ENCODE assay signal across 9 cellular contexts in genomic region chr12:111408116-111408440, GRCh38. TPM values are rescaled to one million over a fixed set of nuclear protein-coding genes. Genes with fewer than 3 reads are reported as not detected.
DNase-seq lines count a peak whose midpoint lies in the region; ATAC-seq and TF ChIP-seq lines count a peak whose summit lies in the region.
"Had no signal": no experiment of that assay in that cellular context is flagged by ENCODE, and none has a peak within 500 bp of the region (broad histone marks: within the 10 kb centered on the region; RNA-seq: fewer than 3 reads in every experiment).

No MANE protein-coding gene starts in this region.

- H3K27me3 Mint-ChIP-seq in activated naive CD8-positive, alpha-beta T cell treated with anti-CD3 and anti-CD28 coated beads, Interleukin-2, amount 10 ng/mL, durations not matched to agents 7 days and 5 days: no peaks in the 10 kb centered on the region
- no peaks in the 10 kb centered on the region for H3K27me3 Mint-ChIP-seq in memory B cell

- peaks cover 2% of the 10 kb centered on the region for H3K36me3 Mint-ChIP-seq in activated naive CD8-positive, alpha-beta T cell treated with anti-CD3 and anti-CD28 coated beads, Interleukin-2, amount 10 ng/mL, durations not matched to agents 7 days and 5 days
- H3K36me3 Mint-ChIP-seq in memory B cell: no peaks in the 10 kb centered on the region

- H3K4me3 ChIP-seq in A673 (ENCODE audit: low read depth, low read length, poor library complexity, severe bottlenecking): peak overlapping the region; percentile 80

- no peak for DNase-seq in A673 (ENCODE audit: low spot score)
- DNase-seq in GM13976 (ENCODE audit: low spot score): peak; percentile 12
- no peak for DNase-seq in activated naive CD8-positive, alpha-beta T cell treated with anti-CD3 and anti-CD28 coated beads, Interleukin-2, amount 10 ng/mL, durations not matched to agents 7 days and 5 days
- DNase-seq in memory B cell (ENCODE audit: low spot score in 2 of 2): no peak
- DNase-seq in NCI-H748 treated with DMSO at 0.1 percent for 48 hours (lab: John Stamatoyannopoulos, UW): no peak
- no peak for DNase-seq in activated effector memory CD4-positive, alpha-beta T cell treated with Interleukin-2 at 50 U/mL for 16 hours
- DNase-seq in effector CD8-positive, alpha-beta T cell (lab: John Stamatoyannopoulos, UW): no peak
- DNase-seq: Kasumi-1 had no signal

- peaks cover 61% of the 10 kb centered on the region for H3K4me1 Mint-ChIP-seq in activated naive CD8-positive, alpha-beta T cell treated with anti-CD3 and anti-CD28 coated beads, Interleukin-2, amount 10 ng/mL, durations not matched to agents 7 days and 5 days
- H3K4me1 Mint-ChIP-seq in memory B cell: peaks cover 57% of the 10 kb centered on the region

- peaks cover 71% of the 10 kb centered on the region for H3K4me1 ChIP-seq in A673 (ENCODE audit: insufficient read depth, low read length, poor library complexity, severe bottlenecking)

- no TSS peak for BruUV-seq in A673 (replicated peaks; lab: Mats Ljungman, UMichigan)

- no peaks in the 10 kb centered on the region for H3K36me3 ChIP-seq in A673 (ENCODE audit: insufficient read depth, low read length, poor library complexity, severe bottlenecking)

- H3K4me3 Mint-ChIP-seq in activated naive CD8-positive, alpha-beta T cell treated with anti-CD3 and anti-CD28 coated beads, Interleukin-2, amount 10 ng/mL, durations not matched to agents 7 days and 5 days: peak overlapping the region; percentile 97
- H3K4me3 Mint-ChIP-seq in memory B cell: peak overlapping the region; percentile 84

- no peak for ATAC-seq in activated naive CD8-positive, alpha-beta T cell treated with anti-CD3 and anti-CD28 coated beads, Interleukin-2, amount 10 ng/mL, durations not matched to agents 7 days and 5 days (ENCODE audit: low read depth)
- ATAC-seq in memory B cell (ENCODE audit: low read depth) (no peak), GM21360 (IDR thresholded peaks at IDR 0.05; ENCODE audit: unreplicated experiment) (no peak)

- no peaks in the 10 kb centered on the region for H3K9me3 Mint-ChIP-seq in activated naive CD8-positive, alpha-beta T cell treated with anti-CD3 and anti-CD28 coated beads, Interleukin-2, amount 10 ng/mL, durations not matched to agents 7 days and 5 days
- H3K9me3 Mint-ChIP-seq in memory B cell: no peaks in the 10 kb centered on the region

- H3K27ac ChIP-seq in A673 (ENCODE audit: low read depth, low read length, poor library complexity, severe bottlenecking): peak overlapping the region; percentile 91

- H3K9me3 ChIP-seq in A673 (ENCODE audit: low read depth, low read length, poor library complexity, severe bottlenecking): no peaks in the 10 kb centered on the region

- H3K27ac Mint-ChIP-seq in activated naive CD8-positive, alpha-beta T cell treated with anti-CD3 and anti-CD28 coated beads, Interleukin-2, amount 10 ng/mL, durations not matched to agents 7 days and 5 days: peak overlapping the region; percentile 93
- peak overlapping the region; percentile 93 for H3K27ac Mint-ChIP-seq in memory B cell

- in situ Hi-C loops in GM13976 (cut with MboI; ENCODE audit: low sequenced_read_pairs, unreplicated experiment): no loop called here

- intact Hi-C loops in A673 (cut with micrococcal nuclease; ENCODE audit: unreplicated experiment): loop anchor here (5.0 kb wide), 1 partner anchor 189 kb away; the partner anchor contains the start of gene ATXN2

- POLR2A ChIA-PET in A673 (lab: Charles Lee; ENCODE audit: low non-redundant PET): no interaction called here
- POLR2A ChIA-PET in activated naive CD8-positive, alpha-beta T cell treated with anti-CD3 and anti-CD28 coated beads, Interleukin-2, amount 10 ng/mL, durations not matched to agents 7 days and 5 days (lab: Charles Lee): interaction anchor here (1.8 to 11.5 kb wide), 4 partner anchors 21 to 44 kb away, joined by 5 to 150 read pairs (median 56); no protein-coding TSS in a partner anchor

- H3K27me3 ChIP-seq in A673 (replicated peaks; ENCODE audit: insufficient read depth, low read depth, low read length, poor library complexity): no peaks in the 10 kb centered on the region

- CTCF ChIA-PET in A673 (lab: Charles Lee): interaction anchor here (1.5 kb wide), 1 partner anchor 44 kb away, joined by 6 read pairs; no protein-coding TSS in a partner anchor

- no peak for TF ChIP-seq CTCF in A673 (conservative IDR thresholded peaks at IDR 0.05; ENCODE audit: low read depth, low read length)
- TF ChIP-seq CTCF in GM13976 (IDR thresholded peaks at IDR 0.05; ENCODE audit: borderline replicate concordance, control extremely low read depth, extremely low read depth, insufficient read depth, missing control alignments): no peak

RNA-seq across cellular contexts. Expression of gene SH2B3, which starts 2.4 kb away (rescaled TPM):
- total RNA-seq in A673 (2021): 109 and 133 TPM in 2 replicates
- 10 to 100 TPM; 40.7 to 44.5 TPM for total RNA-seq in activated naive CD8-positive, alpha-beta T cell treated with anti-CD3 and anti-CD28 coated beads, Interleukin-2, amount 10 ng/mL, durations not matched to agents 7 days and 5 days

RNA-seq across cellular contexts. Expression of gene PHETA1, which starts 39.2 kb away (rescaled TPM):
- 5.7 and 6.6 TPM in 2 replicates for total RNA-seq in A673 (2021)
- 1 to 10 TPM; 2.9 to 3.8 TPM for total RNA-seq in activated naive CD8-positive, alpha-beta T cell treated with anti-CD3 and anti-CD28 coated beads, Interleukin-2, amount 10 ng/mL, durations not matched to agents 7 days and 5 days
